ENCODE assay signal across 8 cellular contexts in genomic region chr1:68120136-68120791, GRCh38.
DNase-seq lines count a peak whose midpoint lies in the region; ATAC-seq, FAIRE-seq and TF ChIP-seq lines count a peak whose summit lies in the region.

No MANE protein-coding gene starts in this region.

- peak; percentile 81 for ATAC-seq in GM21390 (IDR thresholded peaks at IDR 0.05; ENCODE audit: unreplicated experiment)
- no peak for ATAC-seq in stimulated activated effector memory CD8-positive, alpha-beta T cell treated with anti-CD3 and anti-CD28 coated beads, Interleukin-12 subunit alpha, Interleukin-12 subunit beta, amount 100 ng/mL, for 72 hours

- TF ChIP-seq CTCF in MCF 10A (IDR thresholded peaks at IDR 0.05; ENCODE audit: unreplicated experiment), result peak; percentile 82
- peak; percentile 90 for TF ChIP-seq CTCF in kidney (IDR thresholded peaks at IDR 0.05; ENCODE audit: borderline replicate concordance, extremely low read depth, insufficient read depth)

- intact Hi-C loops in MCF 10A (cut with micrococcal nuclease) (loop anchor here (1.0 kb wide), 4 partner anchors 112 to 264 kb away; partner anchors contain the start of gene WLS), kidney (cut with DNase I) (no loop called here)

- POLR2A ChIA-PET in MCF 10A (lab: Yijun Ruan, JAX), result interaction anchor here (0.5 to 1.7 kb wide), 5 partner anchors 111 to 561 kb away, joined by 3 to 6 read pairs (median 3); no protein-coding TSS in a partner anchor

- peak; percentile 56 for DNase-seq in SIG-M5 treated with dmso at 0.1 percent for 504 hours (lab: John Stamatoyannopoulos, UW; ENCODE audit: unreplicated experiment)
- no peak for DNase-seq in SIG-M5 (lab: John Stamatoyannopoulos, UW)
- DNase-seq in HS-27A (ENCODE audit: low read depth), result peak; percentile 56
- DNase-seq in NT2/D1 (ENCODE audit: low read depth, low spot score), result peak; percentile 85
- DNase-seq in MCF 10A (ENCODE audit: unreplicated experiment), result peak; percentile 71
- no peak for DNase-seq in kidney
- peak; percentile 8 to 56 for DNase-seq in stimulated activated effector memory CD8-positive, alpha-beta T cell treated with anti-CD3 and anti-CD28 coated beads, Interleukin-12 subunit alpha, Interleukin-12 subunit beta, amount 100 ng/mL, for 72 hours (ENCODE audit: low spot score in 2 of 2)

- peak; percentile 76 for FAIRE-seq in kidney (lab: Jason Lieb, UNC)

- H3K36me3 ChIP-seq in NT2/D1 (ENCODE audit: insufficient read depth, insufficient read length, low read length) (peaks cover 67% of the 10 kb centered on the region), kidney (ENCODE audit: control insufficient read depth in 1 of 2, insufficient read depth in 2 of 2, low read length in 2 of 2) (peaks cover 3 to 8% of the 10 kb centered on the region in 2 donors)

- H3K9me3 Mint-ChIP-seq in MCF 10A (ENCODE audit: unreplicated experiment), result no peaks in the 10 kb centered on the region
- H3K9me3 Mint-ChIP-seq in stimulated activated effector memory CD8-positive, alpha-beta T cell treated with anti-CD3 and anti-CD28 coated beads, Interleukin-12 subunit alpha, Interleukin-12 subunit beta, amount 100 ng/mL, for 72 hours, result no peaks in the 10 kb centered on the region

- H3K4me1 ChIP-seq in NT2/D1 (ENCODE audit: insufficient read depth, insufficient read length) (peaks cover 6% of the 10 kb centered on the region), kidney (ENCODE audit: control insufficient read depth in 1 of 2, insufficient read depth in 1 of 2, low read depth in 1 of 2, low read length in 2 of 2) (peaks cover 0 to 4% of the 10 kb centered on the region in 2 donors)

- CTCF ChIA-PET in MCF 10A (lab: Yijun Ruan, JAX), result interaction anchor here (0.6 to 12.1 kb wide), 74 partner anchors 9 to 1649 kb away, joined by 3 to 599 read pairs (median 4); partner anchors contain the start of gene WLS

- no peaks in the 10 kb centered on the region for H3K27me3 Mint-ChIP-seq in MCF 10A (ENCODE audit: insufficient read depth, unreplicated experiment)

- no peak overlapping the region for H3K27ac Mint-ChIP-seq in MCF 10A (ENCODE audit: low read depth, unreplicated experiment)
- no peak overlapping the region for H3K27ac Mint-ChIP-seq in stimulated activated effector memory CD8-positive, alpha-beta T cell treated with anti-CD3 and anti-CD28 coated beads, Interleukin-12 subunit alpha, Interleukin-12 subunit beta, amount 100 ng/mL, for 72 hours

- BruUV-seq in MCF 10A (replicated peaks; lab: Mats Ljungman, UMichigan), result no TSS peak

- no peaks in the 10 kb centered on the region for H3K27me3 ChIP-seq in NT2/D1 (ENCODE audit: insufficient read depth, insufficient read length)

- H3K27ac ChIP-seq in kidney (ENCODE audit: low read depth in 2 of 2, low read length in 2 of 2), result peak overlapping the region; percentile 1 to 30

- H3K9me3 ChIP-seq in NT2/D1 (ENCODE audit: insufficient read depth, low read length) (no peaks in the 10 kb centered on the region), kidney (ENCODE audit: control insufficient read depth in 1 of 2, low read length in 2 of 2) (no peaks in the 10 kb centered on the region)

- H3K4me1 Mint-ChIP-seq in MCF 10A (ENCODE audit: insufficient read depth, unreplicated experiment), result peaks cover 5% of the 10 kb centered on the region
- peaks cover 7% of the 10 kb centered on the region for H3K4me1 Mint-ChIP-seq in stimulated activated effector memory CD8-positive, alpha-beta T cell treated with anti-CD3 and anti-CD28 coated beads, Interleukin-12 subunit alpha, Interleukin-12 subunit beta, amount 100 ng/mL, for 72 hours

- H3K4me3 Mint-ChIP-seq in MCF 10A (ENCODE audit: unreplicated experiment), result no peak overlapping the region
- H3K4me3 Mint-ChIP-seq in stimulated activated effector memory CD8-positive, alpha-beta T cell treated with anti-CD3 and anti-CD28 coated beads, Interleukin-12 subunit alpha, Interleukin-12 subunit beta, amount 100 ng/mL, for 72 hours, result no peak overlapping the region

- H3K36me3 Mint-ChIP-seq in MCF 10A (ENCODE audit: insufficient read depth, unreplicated experiment), result peaks cover 6% of the 10 kb centered on the region
- no peaks in the 10 kb centered on the region for H3K36me3 Mint-ChIP-seq in stimulated activated effector memory CD8-positive, alpha-beta T cell treated with anti-CD3 and anti-CD28 coated beads, Interleukin-12 subunit alpha, Interleukin-12 subunit beta, amount 100 ng/mL, for 72 hours

- H3K4me3 ChIP-seq in NT2/D1 (ENCODE audit: insufficient read length, low read depth) (no peak overlapping the region), kidney (ENCODE audit: low read length in 2 of 2) (no peak overlapping the region)

- H3K9ac ChIP-seq in NT2/D1 (ENCODE audit: insufficient read length, low read depth), result no peak overlapping the region
- H3K9ac ChIP-seq in kidney (ENCODE audit: low read length in 2 of 2), result no peak overlapping the region

Comparison
In these comparisons a context has a peak if more than half of its experiments do, and no peak if none do; other contexts are left out.
1. DNase-seq: peak in SIG-M5 treated with dmso at 0.1 percent for 504 hours (single experiment), HS-27A (single experiment), NT2/D1 (single experiment), MCF 10A (single experiment) and stimulated activated effector memory CD8-positive, alpha-beta T cell treated with anti-CD3 and anti-CD28 coated beads, Interleukin-12 subunit alpha, Interleukin-12 subunit beta, amount 100 ng/mL, for 72 hours (2 of 2); none in SIG-M5 (single experiment) and kidney (single experiment).